2 cellular contexts compared by ENCODE assay signal in the genomic region with DNA sequence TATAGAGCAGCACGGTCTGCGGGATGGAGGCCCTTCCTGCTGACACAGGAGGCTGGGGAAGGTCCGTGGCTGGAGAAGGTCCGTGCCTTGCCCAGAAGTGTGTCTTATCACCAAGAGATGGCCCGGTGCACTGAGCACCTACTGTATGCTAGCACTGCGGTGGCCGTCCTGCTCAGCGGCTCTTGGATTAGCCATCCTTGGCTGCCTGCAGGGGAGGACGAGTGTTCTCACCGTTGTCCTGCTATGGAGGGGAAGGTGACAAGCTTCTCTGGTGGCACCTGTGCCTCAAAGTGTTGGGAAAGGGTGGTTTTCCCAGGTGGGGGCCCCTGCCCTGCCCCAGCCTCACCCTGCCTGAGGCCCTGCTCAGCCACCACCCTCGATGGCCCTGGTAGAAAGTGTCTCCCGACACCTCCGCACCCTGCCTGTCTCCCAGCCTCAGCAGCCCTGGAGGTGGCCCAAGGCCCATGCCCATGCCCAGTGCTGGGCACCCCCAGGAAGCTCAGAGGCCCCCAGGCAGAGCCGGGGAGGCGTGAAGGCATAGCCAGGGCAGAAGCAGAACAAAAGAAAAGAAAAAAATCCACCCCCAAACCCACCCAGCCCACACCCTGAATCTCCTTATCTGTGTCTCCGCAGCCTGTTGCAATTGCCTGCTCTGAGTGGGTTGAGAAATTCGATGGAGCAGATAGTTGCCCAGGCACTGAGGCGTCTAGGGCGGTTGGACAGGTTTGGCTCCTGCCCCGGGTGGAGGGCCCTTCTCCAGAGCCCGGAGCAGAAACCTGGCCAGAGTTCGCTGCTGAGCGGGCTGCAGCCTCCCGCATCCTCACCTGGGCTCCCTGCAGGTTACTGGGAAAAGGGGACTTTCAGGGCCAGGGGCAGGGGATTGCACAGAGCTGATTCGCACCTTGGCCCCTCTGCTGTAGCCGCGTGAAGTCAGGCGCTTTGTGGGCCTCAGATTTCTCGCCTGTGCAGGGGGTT.
TF ChIP-seq lines count a peak whose summit lies in the region.

No MANE protein-coding gene starts in this region.

TF ChIP-seq in IMR-90, 13 proteins besides CTCF, POLR2A, EP300 and RAD21:
- TF ChIP-seq MAZ (IDR thresholded peaks at IDR 0.05; ENCODE audit: borderline replicate concordance, low read depth, low read length), result no peak
- no peak for TF ChIP-seq MAFK (IDR thresholded peaks at IDR 0.05; ENCODE audit: low read depth, low read length)
- no peak for TF ChIP-seq CEBPB (IDR thresholded peaks at IDR 0.05; ENCODE audit: low read depth, low read length)
- TF ChIP-seq CHD1 (IDR thresholded peaks at IDR 0.05; ENCODE audit: low read depth, low read length), result no peak
- TF ChIP-seq RFX5 (IDR thresholded peaks at IDR 0.05; ENCODE audit: low read depth, low read length), result no peak
- no peak for TF ChIP-seq SMC3 (IDR thresholded peaks at IDR 0.05; ENCODE audit: low read depth, low read length)
- no peak for TF ChIP-seq FOS (IDR thresholded peaks at IDR 0.05; ENCODE audit: low read depth, low read length)
- TF ChIP-seq RCOR1 (IDR thresholded peaks at IDR 0.05; ENCODE audit: insufficient replicate concordance, low read length), result no peak
- TF ChIP-seq ELK1 (IDR thresholded peaks at IDR 0.05; ENCODE audit: borderline replicate concordance, low read depth, low read length), result no peak

TF ChIP-seq in K562, 482 proteins besides CTCF, POLR2A, EP300 and RAD21 (continues in another document):
- TF ChIP-seq C11orf30 (IDR thresholded peaks at IDR 0.05; ENCODE audit: low read depth), result no peak
- TF ChIP-seq ZNF707 (CRISPR knock-in tag; conservative IDR thresholded peaks at IDR 0.05), result no peak
- no peak for TF ChIP-seq PYGO2 (tag; IDR thresholded peaks at IDR 0.05)
- no peak for TF ChIP-seq MCM3 (IDR thresholded peaks at IDR 0.05)
- no peak for TF ChIP-seq PTRF (tag; IDR thresholded peaks at IDR 0.05)
- TF ChIP-seq TSHZ1 (CRISPR knock-in tag; IDR thresholded peaks at IDR 0.05), result no peak
- TF ChIP-seq IRF9 (tag; IDR thresholded peaks at IDR 0.05), result no peak
- TF ChIP-seq MBD2 (IDR thresholded peaks at IDR 0.05; ENCODE audit: borderline replicate concordance, low read depth), result peak; percentile 58; the same call in 1 of the 2 replicates
- TF ChIP-seq ZNF124 (CRISPR knock-in tag; IDR thresholded peaks at IDR 0.05), result no peak
- no peak for TF ChIP-seq CCAR2 (IDR thresholded peaks at IDR 0.05; ENCODE audit: low read depth, low read length)
- TF ChIP-seq TCF7L2 (IDR thresholded peaks at IDR 0.05; ENCODE audit: low read depth, low read length), result no peak
- no peak for TF ChIP-seq TFE3 (CRISPR knock-in tag; IDR thresholded peaks at IDR 0.05)
- TF ChIP-seq, protein P1, sequence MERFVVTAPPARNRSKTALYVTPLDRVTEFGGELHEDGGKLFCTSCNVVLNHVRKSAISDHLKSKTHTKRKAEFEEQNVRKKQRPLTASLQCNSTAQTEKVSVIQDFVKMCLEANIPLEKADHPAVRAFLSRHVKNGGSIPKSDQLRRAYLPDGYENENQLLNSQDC (CRISPR knock-in tag; IDR thresholded peaks at IDR 0.05), result no peak
- TF ChIP-seq E2F8 (IDR thresholded peaks at IDR 0.05; ENCODE audit: low read depth, partially characterized antibody), result no peak
- no peak for TF ChIP-seq ZNF239 (CRISPR knock-in tag; IDR thresholded peaks at IDR 0.05)
- TF ChIP-seq RFX5 (IDR thresholded peaks at IDR 0.05; ENCODE audit: low read depth, low read length), result no peak
- no peak for TF ChIP-seq KDM2B (CRISPR knock-in tag; IDR thresholded peaks at IDR 0.05)
- TF ChIP-seq XRCC5 (IDR thresholded peaks at IDR 0.05; ENCODE audit: low read depth, low read length), result no peak
- no peak for TF ChIP-seq CREBBP (IDR thresholded peaks at IDR 0.05; ENCODE audit: low read depth, low read length)
- TF ChIP-seq TEAD1 (CRISPR knock-in tag; IDR thresholded peaks at IDR 0.05), result no peak
- no peak for TF ChIP-seq PHF20 (IDR thresholded peaks at IDR 0.05; ENCODE audit: partially characterized antibody)
- no peak for TF ChIP-seq TAF1 (IDR thresholded peaks at IDR 0.05; ENCODE audit: control insufficient read depth, extremely low read depth, insufficient read depth, low read length, severe bottlenecking)
- TF ChIP-seq TFAM (CRISPR knock-in tag; conservative IDR thresholded peaks at IDR 0.05), result no peak
- TF ChIP-seq MYBL2 (IDR thresholded peaks at IDR 0.05; ENCODE audit: low read depth), result no peak
- no peak for TF ChIP-seq MYBL2 (CRISPR knock-in tag; IDR thresholded peaks at IDR 0.05; ENCODE audit: borderline replicate concordance)
- TF ChIP-seq, protein P2, sequence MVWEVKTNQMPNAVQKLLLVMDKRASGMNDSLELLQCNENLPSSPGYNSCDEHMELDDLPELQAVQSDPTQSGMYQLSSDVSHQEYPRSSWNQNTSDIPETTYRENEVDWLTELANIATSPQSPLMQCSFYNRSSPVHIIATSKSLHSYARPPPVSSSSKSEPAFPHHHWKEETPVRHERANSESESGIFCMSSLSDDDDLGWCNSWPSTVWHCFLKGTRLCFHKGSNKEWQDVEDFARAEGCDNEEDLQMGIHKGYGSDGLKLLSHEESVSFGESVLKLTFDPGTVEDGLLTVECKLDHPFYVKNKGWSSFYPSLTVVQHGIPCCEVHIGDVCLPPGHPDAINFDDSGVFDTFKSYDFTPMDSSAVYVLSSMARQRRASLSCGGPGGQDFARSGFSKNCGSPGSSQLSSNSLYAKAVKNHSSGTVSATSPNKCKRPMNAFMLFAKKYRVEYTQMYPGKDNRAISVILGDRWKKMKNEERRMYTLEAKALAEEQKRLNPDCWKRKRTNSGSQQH (CRISPR knock-in tag; IDR thresholded peaks at IDR 0.05), result no peak
- no peak for TF ChIP-seq ZNF830 (CRISPR knock-in tag; IDR thresholded peaks at IDR 0.05)
- TF ChIP-seq KAT2B (IDR thresholded peaks at IDR 0.05; ENCODE audit: low read depth, low read length), result no peak
- TF ChIP-seq ILF3 (IDR thresholded peaks at IDR 0.05; ENCODE audit: borderline replicate concordance), result no peak
- TF ChIP-seq RBM14 (IDR thresholded peaks at IDR 0.05; ENCODE audit: borderline replicate concordance, insufficient read depth, low read depth, low read length), result no peak
- no peak for TF ChIP-seq NR2C2 (CRISPR knock-in tag; IDR thresholded peaks at IDR 0.05)
- no peak for TF ChIP-seq NR2C2 (tag; IDR thresholded peaks at IDR 0.05)
- TF ChIP-seq, protein P3, sequence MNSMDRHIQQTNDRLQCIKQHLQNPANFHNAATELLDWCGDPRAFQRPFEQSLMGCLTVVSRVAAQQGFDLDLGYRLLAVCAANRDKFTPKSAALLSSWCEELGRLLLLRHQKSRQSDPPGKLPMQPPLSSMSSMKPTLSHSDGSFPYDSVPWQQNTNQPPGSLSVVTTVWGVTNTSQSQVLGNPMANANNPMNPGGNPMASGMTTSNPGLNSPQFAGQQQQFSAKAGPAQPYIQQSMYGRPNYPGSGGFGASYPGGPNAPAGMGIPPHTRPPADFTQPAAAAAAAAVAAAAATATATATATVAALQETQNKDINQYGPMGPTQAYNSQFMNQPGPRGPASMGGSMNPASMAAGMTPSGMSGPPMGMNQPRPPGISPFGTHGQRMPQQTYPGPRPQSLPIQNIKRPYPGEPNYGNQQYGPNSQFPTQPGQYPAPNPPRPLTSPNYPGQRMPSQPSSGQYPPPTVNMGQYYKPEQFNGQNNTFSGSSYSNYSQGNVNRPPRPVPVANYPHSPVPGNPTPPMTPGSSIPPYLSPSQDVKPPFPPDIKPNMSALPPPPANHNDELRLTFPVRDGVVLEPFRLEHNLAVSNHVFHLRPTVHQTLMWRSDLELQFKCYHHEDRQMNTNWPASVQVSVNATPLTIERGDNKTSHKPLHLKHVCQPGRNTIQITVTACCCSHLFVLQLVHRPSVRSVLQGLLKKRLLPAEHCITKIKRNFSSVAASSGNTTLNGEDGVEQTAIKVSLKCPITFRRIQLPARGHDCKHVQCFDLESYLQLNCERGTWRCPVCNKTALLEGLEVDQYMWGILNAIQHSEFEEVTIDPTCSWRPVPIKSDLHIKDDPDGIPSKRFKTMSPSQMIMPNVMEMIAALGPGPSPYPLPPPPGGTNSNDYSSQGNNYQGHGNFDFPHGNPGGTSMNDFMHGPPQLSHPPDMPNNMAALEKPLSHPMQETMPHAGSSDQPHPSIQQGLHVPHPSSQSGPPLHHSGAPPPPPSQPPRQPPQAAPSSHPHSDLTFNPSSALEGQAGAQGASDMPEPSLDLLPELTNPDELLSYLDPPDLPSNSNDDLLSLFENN (IDR thresholded peaks at IDR 0.05; ENCODE audit: low read depth in 2 of 2, low read length in 2 of 2), result peak in 1 of 2 experiments; percentile 77; a peak in 2 of 4 replicates
- no peak for TF ChIP-seq ASH1L (IDR thresholded peaks at IDR 0.05; ENCODE audit: borderline replicate concordance, low read depth, partially characterized antibody)
- TF ChIP-seq NCOR1 (IDR thresholded peaks at IDR 0.05), result no peak; the same call in 1 of the 2 replicates
- TF ChIP-seq, protein P4, sequence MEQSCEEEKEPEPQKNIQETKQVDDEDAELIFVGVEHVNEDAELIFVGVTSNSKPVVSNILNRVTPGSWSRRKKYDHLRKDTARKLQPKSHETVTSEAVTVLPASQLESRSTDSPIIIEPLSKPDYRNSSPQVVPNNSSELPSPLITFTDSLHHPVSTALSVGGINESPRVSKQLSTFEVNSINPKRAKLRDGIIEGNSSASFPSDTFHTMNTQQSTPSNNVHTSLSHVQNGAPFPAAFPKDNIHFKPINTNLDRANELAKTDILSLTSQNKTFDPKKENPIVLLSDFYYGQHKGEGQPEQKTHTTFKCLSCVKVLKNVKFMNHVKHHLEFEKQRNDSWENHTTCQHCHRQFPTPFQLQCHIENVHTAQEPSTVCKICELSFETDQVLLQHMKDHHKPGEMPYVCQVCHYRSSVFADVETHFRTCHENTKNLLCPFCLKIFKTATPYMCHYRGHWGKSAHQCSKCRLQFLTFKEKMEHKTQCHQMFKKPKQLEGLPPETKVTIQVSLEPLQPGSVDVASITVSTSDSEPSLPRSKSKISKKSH (CRISPR knock-in tag; IDR thresholded peaks at IDR 0.05), result no peak
- TF ChIP-seq ZNF384 (IDR thresholded peaks at IDR 0.05; ENCODE audit: low read depth, low read length), result peak; percentile 72
